8 cellular contexts compared by ENCODE assay signal in genomic region chr4:1347410-1347864, GRCh38. TPM values are rescaled to one million over a fixed set of nuclear protein-coding genes. Genes with fewer than 3 reads are reported as not detected.
DNase-seq lines count a peak whose midpoint lies in the region; ATAC-seq, FAIRE-seq and TF ChIP-seq lines count a peak whose summit lies in the region.

No MANE protein-coding gene starts in this region.

- FAIRE-seq in kidney (lab: Jason Lieb, UNC): no peak

- H3K4me3 ChIP-seq in kidney (ENCODE audit: low read length in 2 of 2) (peak overlapping the region; percentile 82 to 83), spleen (peak overlapping the region; percentile 58 to 98 (median 92))

- H3K27ac ChIP-seq in kidney (ENCODE audit: low read depth in 2 of 2, low read length in 2 of 2) (peak overlapping the region; percentile 81 to 95), spleen (peak overlapping the region; percentile 97 to 100 (median 98))

- TF ChIP-seq POLR2A in spleen (IDR thresholded peaks at IDR 0.05): peak in 1 of 3 donors; percentile 9

- WGBS in spleen, 5 donors: 0 to 1% (median 1%) methylated on average over 33 to 43 of the region's 43 CpGs

- peak; percentile 25 for ATAC-seq in GM21423 (IDR thresholded peaks at IDR 0.05; ENCODE audit: unreplicated experiment)

- DNase-seq in GM03348 (ENCODE audit: low spot score) (peak; percentile 94), HT-29 (ENCODE audit: low spot score) (peak; percentile 74), SW480 (ENCODE audit: low spot score) (peak; percentile 44), cerebellar cortex (ENCODE audit: low spot score) (peak; percentile 78), kidney (peak; percentile 94), spleen (peak; percentile 95), DMS153 treated with DMSO at 0.1 percent for 48 hours (lab: John Stamatoyannopoulos, UW; ENCODE audit: unreplicated experiment) (no peak)

- TF ChIP-seq CTCF in kidney (IDR thresholded peaks at IDR 0.05; ENCODE audit: borderline replicate concordance, extremely low read depth, insufficient read depth): no peak
- TF ChIP-seq CTCF in spleen (IDR thresholded peaks at IDR 0.05 in 8 of 11, conservative IDR thresholded peaks at IDR 0.05 in 3 of 11): no peak

- H3K9me3 ChIP-seq in kidney (ENCODE audit: control insufficient read depth in 1 of 2, low read length in 2 of 2) (no peaks in the 10 kb centered on the region), spleen (no peaks in the 10 kb centered on the region)

- peaks cover 3 to 6% of the 10 kb centered on the region in 2 donors for H3K36me3 ChIP-seq in kidney (ENCODE audit: control insufficient read depth in 1 of 2, insufficient read depth in 2 of 2, low read length in 2 of 2)
- peaks cover 0 to 29% (median 7%) of the 10 kb centered on the region in 6 donors for H3K36me3 ChIP-seq in spleen

- intact Hi-C loops in kidney (cut with DNase I) (no loop called here), spleen (cut with DNase I; ENCODE audit: low total_unique reads) (loop anchor here (2.0 to 10.0 kb wide), 2 partner anchors 53 to 99 kb away; partner anchors contain the start of gene CTBP1)

- H3K4me1 ChIP-seq in kidney (ENCODE audit: control insufficient read depth in 1 of 2, insufficient read depth in 1 of 2, low read depth in 1 of 2, low read length in 2 of 2): peaks cover 11 to 21% of the 10 kb centered on the region in 2 donors
- H3K4me1 ChIP-seq in spleen: peaks cover 20 to 71% (median 37%) of the 10 kb centered on the region in 6 donors

- peak overlapping the region; percentile 76 to 77 for H3K9ac ChIP-seq in kidney (ENCODE audit: low read length in 2 of 2)

- H3K27me3 ChIP-seq in spleen (replicated peaks in 1 of 7): no peaks in the 10 kb centered on the region

RNA-seq across cellular contexts. Expression of gene UVSSA, which starts 0.4 kb away (rescaled TPM):
- 17.9 and 21.7 TPM in 2 replicates for total RNA-seq in HT-29 (2014; rRNA removed; shearing (Covaris generic))
- total RNA-seq in kidney (32.5 TPM), spleen (10 to 100 TPM; 23.9 to 54.0 (median 37.1) TPM)
- polyA plus RNA-seq in kidney (ENCODE audit: insufficient read depth, low read depth, low replicate concordance) (5.2 TPM), spleen (10 to 100 TPM in 2 of 3 donors, 1 to 10 TPM in 1; 3.0 to 15.5 (median 10.3) TPM)

RNA-seq across cellular contexts. Expression of gene MAEA, which starts 57.7 kb away (rescaled TPM):
- total RNA-seq in HT-29 (2014; rRNA removed; shearing (Covaris generic)): 127 and 139 TPM in 2 replicates
- 75.2 TPM for total RNA-seq in kidney
- 65.0 TPM for polyA plus RNA-seq in kidney (ENCODE audit: insufficient read depth, low read depth, low replicate concordance)
- total RNA-seq in spleen: 100 to 1,000 TPM in 1 of 7 donors, 10 to 100 TPM in 6; 64.3 to 112 (median 85.6) TPM
- polyA plus RNA-seq in spleen: 10 to 100 TPM; 46.6 to 76.5 (median 58.8) TPM

RNA-seq across cellular contexts. Expression of gene NKX1-1, which starts 58.8 kb away (rescaled TPM):
- total RNA-seq in HT-29 (2014; rRNA removed; shearing (Covaris generic)): not detected in 2 replicates
- not detected for total RNA-seq in kidney
- not detected for polyA plus RNA-seq in kidney (ENCODE audit: insufficient read depth, low read depth, low replicate concordance)
- total RNA-seq in spleen: not detected
- not detected for polyA plus RNA-seq in spleen
